16 cellular contexts compared by ENCODE assay signal in genomic region chr3:32229565-32229964, GRCh38. TPM values are rescaled to one million over a fixed set of nuclear protein-coding genes. Genes with fewer than 3 reads are reported as not detected.
DNase-seq lines count a peak whose midpoint lies in the region; ATAC-seq and TF ChIP-seq lines count a peak whose summit lies in the region.
"Had no signal": no experiment of that assay in that cellular context is flagged by ENCODE, and none has a peak within 500 bp of the region (broad histone marks: within the 10 kb centered on the region; RNA-seq: fewer than 3 reads in every experiment).

No MANE protein-coding gene starts in this region.

- no peak overlapping the region for H4K91ac ChIP-seq in neuronal stem cell (ENCODE audit: low read depth, low read length, poor library complexity)

- H4K20me1 ChIP-seq in PC-3 (ENCODE audit: low read length) = no peaks in the 10 kb centered on the region

- H3K27ac Mint-ChIP-seq in stimulated activated naive CD8-positive, alpha-beta T cell treated with anti-CD3 and anti-CD28 coated beads, Interleukin-15, amount 100 ng/mL, for 72 hours = no peak overlapping the region
- H3K27ac Mint-ChIP-seq in CD8-positive, alpha-beta memory T cell = no peak overlapping the region
- H3K27ac Mint-ChIP-seq: H9 had no signal

- DNase-seq in PC-3 (peak; percentile 57), epithelial cell of esophagus (ENCODE audit: low read depth) (peak; percentile 60), neuronal stem cell (ENCODE audit: low spot score) (no peak), WERI-Rb-1 (no peak), NCI-H524 (lab: John Stamatoyannopoulos, UW) (no peak)
- DNase-seq in stimulated activated naive CD8-positive, alpha-beta T cell treated with anti-CD3 and anti-CD28 coated beads, Interleukin-15, amount 100 ng/mL, for 72 hours = no peak
- DNase-seq in CD8-positive, alpha-beta memory T cell = no peak
- DNase-seq: ACHN; BE2C; C1 segment of cervical spinal cord; CD4-positive, CD25-positive, alpha-beta regulatory T cell; DND-41; EL; H9 had no signal

- H3K4me3 Mint-ChIP-seq in stimulated activated naive CD8-positive, alpha-beta T cell treated with anti-CD3 and anti-CD28 coated beads, Interleukin-15, amount 100 ng/mL, for 72 hours = no peak overlapping the region
- H3K4me3 Mint-ChIP-seq in CD8-positive, alpha-beta memory T cell = no peak overlapping the region
- H3K4me3 Mint-ChIP-seq: CD4-positive, CD25-positive, alpha-beta regulatory T cell; H9 had no signal

- H2AK5ac ChIP-seq in neuronal stem cell (ENCODE audit: low read depth, low read length) = peak overlapping the region; percentile 36

- no peak overlapping the region for H3K14ac ChIP-seq in neuronal stem cell (ENCODE audit: low read length)

- H3K27me3 ChIP-seq in PC-3 (ENCODE audit: low read length) (no peaks in the 10 kb centered on the region), neuronal stem cell (ENCODE audit: control insufficient read depth in 3 of 3, insufficient read depth in 3 of 3, low read depth in 1 of 3, low read length in 3 of 3) (peaks cover 0 to 11% (median 0%) of the 10 kb centered on the region in 3 experiments), WERI-Rb-1 (ENCODE audit: insufficient read depth, low read depth, severe bottlenecking) (no peaks in the 10 kb centered on the region)
- H3K27me3 ChIP-seq in CD8-positive, alpha-beta memory T cell (ENCODE audit: insufficient read depth, low read length, poor library complexity, severe bottlenecking) = no peaks in the 10 kb centered on the region
- H3K27me3 ChIP-seq: BE2C had no signal

- H3K79me2 ChIP-seq in PC-3 (ENCODE audit: low read length) = no peaks in the 10 kb centered on the region

- H3K36me3 ChIP-seq in PC-3 (ENCODE audit: low read depth, low read length) (no peaks in the 10 kb centered on the region), neuronal stem cell (replicated peaks in 1 of 2; ENCODE audit: control insufficient read depth in 2 of 2, insufficient read depth in 2 of 2, low read length in 2 of 2) (no peaks in the 10 kb centered on the region), WERI-Rb-1 (no peaks in the 10 kb centered on the region)
- no peaks in the 10 kb centered on the region for H3K36me3 ChIP-seq in CD8-positive, alpha-beta memory T cell (ENCODE audit: insufficient read depth, low read length)
- H3K36me3 ChIP-seq: BE2C had no signal

- H2AFZ ChIP-seq in PC-3 (ENCODE audit: low read length) = no peak overlapping the region
- H2AFZ ChIP-seq in neuronal stem cell (ENCODE audit: low read length) = no peak overlapping the region

- H3K4me3 ChIP-seq in PC-3 (ENCODE audit: low read length) = no peak overlapping the region
- no peak overlapping the region for H3K4me3 ChIP-seq in epithelial cell of esophagus (ENCODE audit: low read length)
- H3K4me3 ChIP-seq in neuronal stem cell (ENCODE audit: low read length in 2 of 2) = peak overlapping the region in 1 of 2 donors; percentile 68
- H3K4me3 ChIP-seq in WERI-Rb-1 (ENCODE audit: low read depth, low read length) = no peak overlapping the region
- no peak overlapping the region for H3K4me3 ChIP-seq in CD8-positive, alpha-beta memory T cell (ENCODE audit: low read length)
- H3K4me3 ChIP-seq: GM12878 had no signal

- H3K4ac ChIP-seq in neuronal stem cell (ENCODE audit: low read length) = no peak overlapping the region

- no peak overlapping the region for H2BK12ac ChIP-seq in neuronal stem cell (ENCODE audit: low read length)

- peaks cover 0 to 6% (median 0%) of the 10 kb centered on the region in 3 donors for H3K36me3 Mint-ChIP-seq in CD8-positive, alpha-beta memory T cell
- H3K36me3 Mint-ChIP-seq: CD4-positive, CD25-positive, alpha-beta regulatory T cell had no signal

- peaks cover 5 to 9% of the 10 kb centered on the region in 2 donors for H3K9me3 Mint-ChIP-seq in stimulated activated naive CD8-positive, alpha-beta T cell treated with anti-CD3 and anti-CD28 coated beads, Interleukin-15, amount 100 ng/mL, for 72 hours
- no peaks in the 10 kb centered on the region for H3K9me3 Mint-ChIP-seq in CD8-positive, alpha-beta memory T cell

- no peak overlapping the region for H2BK15ac ChIP-seq in neuronal stem cell (ENCODE audit: low read length)

- no peaks in the 10 kb centered on the region for H3K9me2 ChIP-seq in PC-3 (replicated peaks; ENCODE audit: low read length)

- no CpG with 5 or more reads among the region's 4 CpGs for WGBS in neuronal stem cell (ENCODE audit: extremely low coverage in 2 of 2, insufficient read length in 2 of 2, insufficient replicate concordance in 1 of 2), 2 donors

- no peak overlapping the region for H3K9ac ChIP-seq in PC-3 (ENCODE audit: low read length)
- H3K9ac ChIP-seq in neuronal stem cell (ENCODE audit: low read depth, low read length, poor library complexity) = no peak overlapping the region

- no peak overlapping the region for H2BK5ac ChIP-seq in neuronal stem cell (ENCODE audit: low read length)

- H3K27ac ChIP-seq in PC-3 (ENCODE audit: low read length) (no peak overlapping the region), neuronal stem cell (replicated peaks; ENCODE audit: low read length) (no peak overlapping the region), WERI-Rb-1 (no peak overlapping the region)
- no peak overlapping the region for H3K27ac ChIP-seq in CD8-positive, alpha-beta memory T cell (ENCODE audit: low read depth, low read length)

- ATAC-seq in PC-3 = no peak
- ATAC-seq in stimulated activated naive CD8-positive, alpha-beta T cell treated with anti-CD3 and anti-CD28 coated beads, Interleukin-15, amount 100 ng/mL, for 72 hours = no peak
- ATAC-seq: GM12878 had no signal

- H3K18ac ChIP-seq in neuronal stem cell (ENCODE audit: low read length) = no peak overlapping the region

- H3K79me1 ChIP-seq in neuronal stem cell (ENCODE audit: low read depth, low read length) = no peaks in the 10 kb centered on the region

- H3K27me3 Mint-ChIP-seq in stimulated activated naive CD8-positive, alpha-beta T cell treated with anti-CD3 and anti-CD28 coated beads, Interleukin-15, amount 100 ng/mL, for 72 hours = no peaks in the 10 kb centered on the region
- peaks cover 10 to 15% of the 10 kb centered on the region in 2 donors for H3K27me3 Mint-ChIP-seq in CD8-positive, alpha-beta memory T cell

- POLR2A ChIA-PET in PC-3 (lab: Charles Lee; ENCODE audit: unreplicated experiment) = no interaction called here
- POLR2A ChIA-PET in CD8-positive, alpha-beta memory T cell (lab: Charles Lee) = no interaction called here

- BruUV-seq in PC-3 (replicated peaks; lab: Mats Ljungman, UMichigan) = no TSS peak

- intact Hi-C loops in PC-3 (cut with micrococcal nuclease) = no loop called here

- H4K8ac ChIP-seq in neuronal stem cell (ENCODE audit: low read depth, low read length) = no peak overlapping the region

- TF ChIP-seq CTCF in PC-3 (conservative IDR thresholded peaks at IDR 0.05; ENCODE audit: low read depth, low read length) (no peak), epithelial cell of esophagus (IDR thresholded peaks at IDR 0.05; ENCODE audit: insufficient read depth, low read depth, low read length, missing control alignments) (no peak), WERI-Rb-1 (IDR thresholded peaks at IDR 0.05; ENCODE audit: low read depth, low read length) (no peak)

- peaks cover 6% of the 10 kb centered on the region for H3K4me1 Mint-ChIP-seq in stimulated activated naive CD8-positive, alpha-beta T cell treated with anti-CD3 and anti-CD28 coated beads, Interleukin-15, amount 100 ng/mL, for 72 hours
- no peaks in the 10 kb centered on the region for H3K4me1 Mint-ChIP-seq in CD8-positive, alpha-beta memory T cell

- no peaks in the 10 kb centered on the region for H3K9me3 ChIP-seq in PC-3 (ENCODE audit: low read length)
- H3K9me3 ChIP-seq in neuronal stem cell (replicated peaks in 1 of 2; ENCODE audit: control insufficient read depth in 2 of 2, insufficient read depth in 1 of 2, low read depth in 1 of 2, low read length in 2 of 2) = peaks cover 0 to 2% of the 10 kb centered on the region in 2 donors
- no peaks in the 10 kb centered on the region for H3K9me3 ChIP-seq in WERI-Rb-1 (ENCODE audit: severe bottlenecking)
- no peaks in the 10 kb centered on the region for H3K9me3 ChIP-seq in CD8-positive, alpha-beta memory T cell (ENCODE audit: low read length)
- H3K9me3 ChIP-seq: BE2C, Caco-2 had no signal

- CTCF ChIA-PET in PC-3 (lab: Charles Lee) = no interaction called here
- CTCF ChIA-PET in CD8-positive, alpha-beta memory T cell (lab: Charles Lee) = no interaction called here

- no peak overlapping the region for H3K23ac ChIP-seq in neuronal stem cell (ENCODE audit: low read depth, low read length, poor library complexity)

- peaks cover 7% of the 10 kb centered on the region for H3F3A ChIP-seq in PC-3 (ENCODE audit: low read length, unreplicated experiment)

- H3K4me2 ChIP-seq in PC-3 (ENCODE audit: low read length) = no peak overlapping the region
- H3K4me2 ChIP-seq in neuronal stem cell (ENCODE audit: insufficient read depth, low read length, poor library complexity, severe bottlenecking) = no peak overlapping the region

- no peak overlapping the region for H2BK120ac ChIP-seq in neuronal stem cell (ENCODE audit: low read depth, low read length)

- H3K4me1 ChIP-seq in PC-3 (ENCODE audit: insufficient read depth, low read length) (peaks cover 29% of the 10 kb centered on the region), neuronal stem cell (ENCODE audit: control insufficient read depth in 2 of 2, insufficient read depth in 1 of 2, low read depth in 1 of 2, low read length in 2 of 2) (peaks cover 0 to 2% of the 10 kb centered on the region in 2 donors)
- no peaks in the 10 kb centered on the region for H3K4me1 ChIP-seq in CD8-positive, alpha-beta memory T cell (ENCODE audit: insufficient read depth, low read length)
- H3K4me1 ChIP-seq: BE2C had no signal

RNA-seq across cellular contexts. Expression of gene CMTM8, which starts 8.9 kb away (rescaled TPM):
- 1.4 and 5.2 TPM in 2 replicates for total RNA-seq in PC-3 (2014; rRNA removed)
- 16.9 TPM for polyA plus RNA-seq in neuronal stem cell (2013, experiment 1 of 2)
- 17.6 TPM for polyA plus RNA-seq in neuronal stem cell (2013, experiment 2 of 2)
- total RNA-seq in CD8-positive, alpha-beta memory T cell = 1 to 10 TPM; 3.3 to 4.1 TPM
- 3.3 TPM for polyA plus RNA-seq in CD8-positive, alpha-beta memory T cell

Comparison
In these comparisons a context has a peak if more than half of its experiments do, and no peak if none do; other contexts are left out.
1. DNase-seq: peak in PC-3 (single experiment) and epithelial cell of esophagus (single experiment); none in neuronal stem cell (single experiment), stimulated activated naive CD8-positive, alpha-beta T cell treated with anti-CD3 and anti-CD28 coated beads, Interleukin-15, amount 100 ng/mL, for 72 hours (0 of 2), WERI-Rb-1 (single experiment), NCI-H524 (0 of 2) and CD8-positive, alpha-beta memory T cell (0 of 5).